13 cellular contexts compared by ENCODE assay signal in the genomic region with DNA sequence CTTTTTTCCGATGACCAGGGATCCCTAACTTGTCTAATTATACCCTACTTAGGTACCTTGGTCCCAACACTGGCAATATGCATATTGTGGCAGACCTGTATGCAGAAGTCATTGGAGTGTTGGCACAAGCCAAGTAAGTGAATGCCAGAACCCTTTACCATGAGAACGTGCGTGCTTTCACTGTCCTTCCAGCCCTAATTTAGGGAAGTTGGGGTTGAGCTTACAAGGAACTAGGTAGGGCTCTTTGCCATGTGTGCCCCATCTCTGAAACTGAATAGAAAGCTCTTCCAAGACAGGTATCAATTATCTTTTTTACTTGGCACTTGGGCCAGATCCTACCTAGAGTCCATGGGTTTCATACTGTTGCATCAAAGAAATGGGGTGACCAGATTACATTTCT.
A peak's percentile ranks its signal among the peaks of the same experiment; 100 is the strongest.
DNase-seq lines count a peak whose midpoint lies in the region; TF ChIP-seq lines count a peak whose summit lies in the region.
"Had no signal": no experiment of that assay in that cellular context is flagged by ENCODE, and none has a peak within 500 bp of the region (broad histone marks: within the 10 kb centered on the region; RNA-seq: fewer than 3 reads in every experiment).

No MANE protein-coding gene starts in this region.

- H3K9me3 ChIP-seq in right atrium auricular region (no peaks in the 10 kb centered on the region), suprapubic skin (no peaks in the 10 kb centered on the region), adrenal gland (replicated peaks in 1 of 3) (no peaks in the 10 kb centered on the region), SK-N-SH (no peaks in the 10 kb centered on the region)
- H3K9me3 ChIP-seq: Peyer's patch had no signal

- H3K79me2 ChIP-seq in SK-N-SH (ENCODE audit: insufficient read depth), result no peaks in the 10 kb centered on the region

- CTCF ChIA-PET in SK-N-SH (lab: Yijun Ruan, JAX), result interaction anchor here (2.5 kb wide), 1 partner anchor 40 kb away, joined by 6 read pairs; no protein-coding TSS in a partner anchor

- H3K9ac ChIP-seq in SK-N-SH, result no peak overlapping the region

- TF ChIP-seq POLR2A in suprapubic skin (IDR thresholded peaks at IDR 0.05), result no peak
- no peak for TF ChIP-seq POLR2A in adrenal gland (IDR thresholded peaks at IDR 0.05)

- TF ChIP-seq CTCF in HL-60 (IDR thresholded peaks at IDR 0.05; ENCODE audit: insufficient read depth, low read length), result no peak
- no peak for TF ChIP-seq CTCF in right atrium auricular region (IDR thresholded peaks at IDR 0.05)
- TF ChIP-seq CTCF in suprapubic skin (IDR thresholded peaks at IDR 0.05), result no peak
- TF ChIP-seq CTCF in adrenal gland (IDR thresholded peaks at IDR 0.05), result no peak
- TF ChIP-seq CTCF in SK-N-SH (IDR thresholded peaks at IDR 0.05), result no peak

- H3F3A ChIP-seq in SK-N-SH (replicated peaks; ENCODE audit: insufficient read depth), result peaks cover 11% of the 10 kb centered on the region

- DNase-seq in HL-60 (ENCODE audit: low read depth in 1 of 2, low spot score in 1 of 2) (peak in 1 of 2 experiments; percentile 92), SIG-M5 treated with dmso at 0.1 percent for 504 hours (lab: John Stamatoyannopoulos, UW; ENCODE audit: unreplicated experiment) (peak; percentile 88), right atrium auricular region (ENCODE audit: low spot score) (no peak), suprapubic skin (ENCODE audit: low spot score in 2 of 2) (no peak), NCI-H2171 (lab: John Stamatoyannopoulos, UW) (no peak), adrenal gland (no peak), KG1 (lab: John Stamatoyannopoulos, UW) (no peak), SK-N-SH (no peak)
- DNase-seq: activated CD4-positive, alpha-beta memory T cell treated with anti-CD3 and anti-CD28 coated beads, Interleukin-2, amount 10 ng/mL, durations not matched to agents 7 days and 5 days; COR-L47; head of caudate nucleus; NCI-H2081; Peyer's patch had no signal

- H4K20me1 ChIP-seq in SK-N-SH (ENCODE audit: insufficient read depth), result no peaks in the 10 kb centered on the region

- H3K4me1 ChIP-seq in right atrium auricular region, result peaks cover 0 to 21% of the 10 kb centered on the region in 2 donors
- peaks cover 7% of the 10 kb centered on the region for H3K4me1 ChIP-seq in suprapubic skin
- no peaks in the 10 kb centered on the region for H3K4me1 ChIP-seq in adrenal gland (replicated peaks in 1 of 2)
- H3K4me1 ChIP-seq in SK-N-SH (ENCODE audit: control insufficient read depth in 1 of 2, insufficient read depth in 2 of 2, low read depth in 1 of 2, low read length in 1 of 2), result no peaks in the 10 kb centered on the region
- H3K4me1 ChIP-seq: Peyer's patch had no signal

- intact Hi-C loops in adrenal gland (cut with DNase I), result no loop called here

- H2AFZ ChIP-seq in SK-N-SH (ENCODE audit: low read depth), result no peak overlapping the region

- WGBS in suprapubic skin, result 86% methylated on average over 3 of the region's 3 CpGs
- 77 to 93% (median 82%) methylated on average over 3 of the region's 3 CpGs for WGBS in adrenal gland, 4 donors
- WGBS in SK-N-SH (ENCODE audit: low lambda C conversion rate), result 92% methylated on average over 3 of the region's 3 CpGs

- no peak overlapping the region for H3K4me3 ChIP-seq in HL-60 (replicated peaks; ENCODE audit: insufficient read depth, low read length)
- H3K4me3 ChIP-seq in right atrium auricular region, result no peak overlapping the region
- no peak overlapping the region for H3K4me3 ChIP-seq in suprapubic skin
- no peak overlapping the region for H3K4me3 ChIP-seq in adrenal gland
- no peak overlapping the region for H3K4me3 ChIP-seq in SK-N-SH (ENCODE audit: low read depth in 2 of 2, low read length in 1 of 2)
- H3K4me3 ChIP-seq: Peyer's patch had no signal

- TF ChIP-seq EP300 in suprapubic skin (IDR thresholded peaks at IDR 0.05) (no peak), SK-N-SH (IDR thresholded peaks at IDR 0.05; ENCODE audit: borderline replicate concordance in 1 of 2, low read depth in 1 of 2, low read length in 1 of 2) (no peak)

- H3K27ac ChIP-seq in HL-60 (replicated peaks) (peak overlapping the region; percentile 90), right atrium auricular region (peak overlapping the region; percentile 68 to 87), suprapubic skin (peak overlapping the region; percentile 43), adrenal gland (no peak overlapping the region), SK-N-SH (ENCODE audit: low read depth in 2 of 2, low read length in 1 of 2) (no peak overlapping the region)

- H3K4me2 ChIP-seq in SK-N-SH, result no peak overlapping the region

- POLR2A ChIA-PET in SK-N-SH (lab: Yijun Ruan, JAX), result no interaction called here

- H3K9me2 ChIP-seq in SK-N-SH, result no peaks in the 10 kb centered on the region

- H3K36me3 ChIP-seq in right atrium auricular region, result no peaks in the 10 kb centered on the region
- H3K36me3 ChIP-seq in suprapubic skin, result no peaks in the 10 kb centered on the region
- no peaks in the 10 kb centered on the region for H3K36me3 ChIP-seq in adrenal gland (replicated peaks in 1 of 2)
- H3K36me3 ChIP-seq in SK-N-SH (replicated peaks in 1 of 2; ENCODE audit: control insufficient read depth in 1 of 2, insufficient read depth in 2 of 2, low read length in 1 of 2), result no peaks in the 10 kb centered on the region
- H3K36me3 ChIP-seq: Peyer's patch had no signal

- no peak for TF ChIP-seq RAD21 in SK-N-SH (IDR thresholded peaks at IDR 0.05; ENCODE audit: low read length)

- H3K27me3 ChIP-seq in HL-60 (ENCODE audit: insufficient read depth, poor library complexity, severe bottlenecking), result no peaks in the 10 kb centered on the region
- no peaks in the 10 kb centered on the region for H3K27me3 ChIP-seq in right atrium auricular region
- H3K27me3 ChIP-seq in suprapubic skin, result no peaks in the 10 kb centered on the region
- no peaks in the 10 kb centered on the region for H3K27me3 ChIP-seq in adrenal gland
- no peaks in the 10 kb centered on the region for H3K27me3 ChIP-seq in SK-N-SH (ENCODE audit: insufficient read depth)
- H3K27me3 ChIP-seq: Peyer's patch had no signal

TF ChIP-seq in SK-N-SH, 30 proteins besides CTCF, POLR2A, EP300 and RAD21:
- TF ChIP-seq IRF3 (IDR thresholded peaks at IDR 0.05; ENCODE audit: low read depth, low read length) (no peak), TCF12 (IDR thresholded peaks at IDR 0.05) (no peak)

Comparison
In these comparisons a context has a peak if more than half of its experiments do, and no peak if none do; other contexts are left out.
1. H3K27ac ChIP-seq: peak in HL-60 (single experiment), right atrium auricular region (2 of 2) and suprapubic skin (single experiment); none in adrenal gland (0 of 5) and SK-N-SH (0 of 2).